In the genomic region with DNA sequence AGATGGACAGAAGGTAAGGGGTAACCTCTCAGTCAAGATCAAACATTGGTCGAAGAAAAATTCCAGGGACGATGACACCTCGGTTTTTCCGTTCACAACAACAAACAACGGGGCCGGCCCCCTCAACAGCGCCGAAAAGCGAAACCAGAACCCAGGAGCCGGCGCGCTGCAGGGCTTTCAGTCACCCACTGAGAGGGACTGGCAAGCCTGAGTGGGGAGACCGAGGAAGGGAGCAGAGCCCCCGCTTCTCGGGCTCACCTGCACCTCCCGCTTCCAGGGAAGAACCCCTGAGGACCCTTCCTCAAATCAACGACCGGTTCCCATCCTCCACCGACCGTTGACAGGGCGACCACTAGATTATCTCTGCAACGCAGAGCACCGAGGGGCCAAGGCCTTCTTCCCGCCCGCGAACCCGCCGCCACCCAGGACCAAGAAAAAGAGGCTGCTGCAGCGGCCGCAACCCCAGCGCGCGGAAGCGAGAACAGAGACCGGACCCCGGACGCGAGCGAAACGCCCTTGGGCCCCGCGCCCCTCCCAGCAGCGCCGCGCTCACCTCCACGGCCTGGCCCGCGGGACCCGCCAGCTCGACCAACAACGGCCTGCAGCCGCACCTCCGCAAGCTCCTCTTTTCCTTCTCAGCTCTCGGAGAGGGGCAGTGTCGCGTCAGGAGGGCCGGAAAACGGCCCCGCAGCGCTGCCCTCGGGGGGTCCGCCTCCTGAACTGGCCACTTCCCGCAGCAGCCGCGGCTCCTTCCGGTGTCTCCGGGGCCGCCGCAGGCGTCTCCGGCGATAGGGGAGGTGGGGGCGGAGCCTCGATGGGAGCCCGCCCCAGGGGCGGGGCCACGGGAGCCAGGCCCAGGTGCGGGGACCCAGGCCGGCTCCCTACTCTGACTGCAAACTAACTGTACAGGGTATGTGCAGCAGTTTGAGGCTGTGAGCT, we compare ENCODE assay signal across 8 cellular contexts. TPM values are rescaled to one million over a fixed set of nuclear protein-coding genes. Genes with fewer than 3 reads are reported as not detected.
DNase-seq lines count a peak whose midpoint lies in the region; ATAC-seq and TF ChIP-seq lines count a peak whose summit lies in the region.

A gene (minus strand): TSS at position 763 of the 939 bp plus-strand sequence. CDS start 18,155 bp downstream, outside the sequence.

- H3K27me3 ChIP-seq in HUES64 (ENCODE audit: insufficient read depth, low read length) (no peaks in the 10 kb centered on the region), PC-3 (ENCODE audit: low read length) (no peaks in the 10 kb centered on the region), esophagus (ENCODE audit: control insufficient read depth in 1 of 2, insufficient read depth in 2 of 2, low read length in 2 of 2) (no peaks in the 10 kb centered on the region), muscle layer of colon (ENCODE audit: control insufficient read depth in 1 of 2, insufficient read depth in 2 of 2, low read length in 2 of 2) (no peaks in the 10 kb centered on the region)

- peak within 1 kb of the TSS; percentile 84 for H3K4me2 ChIP-seq in PC-3 (ENCODE audit: low read length)

- POLR2A ChIA-PET in PC-3 (lab: Charles Lee; ENCODE audit: unreplicated experiment): interaction anchor here (0.6 kb wide), 2 partner anchors 8 to 340 kb away, joined by 3 to 6 read pairs; no protein-coding TSS in a partner anchor

- H3K36me3 ChIP-seq in HUES64 (ENCODE audit: insufficient read depth, low read length) (no peaks in the 10 kb centered on the region), PC-3 (ENCODE audit: low read depth, low read length) (no peaks in the 10 kb centered on the region), esophagus (ENCODE audit: control insufficient read depth in 2 of 2, insufficient read depth in 2 of 2, low read length in 1 of 2) (no peaks in the 10 kb centered on the region), muscle layer of colon (ENCODE audit: insufficient read depth, low read length) (no peaks in the 10 kb centered on the region)

- H3K4me1 ChIP-seq in HUES64 (ENCODE audit: insufficient read depth, low read length) (0 out of 2 replicates have a peak, but pooled peaks cover 8% of the 10 kb centered on the region), PC-3 (ENCODE audit: insufficient read depth, low read length) (peaks cover 26% of the 10 kb centered on the region), esophagus (ENCODE audit: control insufficient read depth in 2 of 2, insufficient read depth in 2 of 2, low read length in 1 of 2) (no peaks in the 10 kb centered on the region), muscle layer of colon (ENCODE audit: insufficient read depth, low read length) (peaks cover 13% of the 10 kb centered on the region)

- CTCF ChIA-PET in PC-3 (lab: Charles Lee): no interaction called here

- no peak for TF ChIP-seq CTCF in PC-3 (conservative IDR thresholded peaks at IDR 0.05; ENCODE audit: low read depth, low read length)

- ATAC-seq in GM21447 (IDR thresholded peaks at IDR 0.05; ENCODE audit: unreplicated experiment) (peak; percentile 94), PC-3 (peak; percentile 84)

- H3F3A ChIP-seq in PC-3 (ENCODE audit: low read length, unreplicated experiment): peaks cover 12% of the 10 kb centered on the region

- H3K9ac ChIP-seq in HUES64 (ENCODE audit: low read depth, low read length): peak within 1 kb of the TSS; percentile 87
- peak within 1 kb of the TSS; percentile 89 for H3K9ac ChIP-seq in PC-3 (ENCODE audit: low read length)
- H3K9ac ChIP-seq in muscle layer of colon (ENCODE audit: low read length): peak within 1 kb of the TSS; percentile 25

- H3K9me2 ChIP-seq in PC-3 (replicated peaks; ENCODE audit: low read length): no peaks in the 10 kb centered on the region

- H2AFZ ChIP-seq in PC-3 (ENCODE audit: low read length): peak within 1 kb of the TSS; percentile 93

- no TSS peak for BruUV-seq in PC-3 (replicated peaks; lab: Mats Ljungman, UMichigan)

- H4K20me1 ChIP-seq in PC-3 (ENCODE audit: low read length): peaks cover 14% of the 10 kb centered on the region

- peaks cover 53% of the 10 kb centered on the region for H3K79me2 ChIP-seq in PC-3 (ENCODE audit: low read length)

- peak within 1 kb of the TSS; percentile 88 for H3K27ac ChIP-seq in HUES64 (ENCODE audit: low read depth, low read length)
- peak within 1 kb of the TSS; percentile 68 for H3K27ac ChIP-seq in PC-3 (ENCODE audit: low read length)
- H3K27ac ChIP-seq in esophagus (ENCODE audit: low read depth in 2 of 2, low read length in 1 of 2): peak within 1 kb of the TSS; percentile 81 to 84
- H3K27ac ChIP-seq in muscle layer of colon (ENCODE audit: low read depth, low read length): peak within 1 kb of the TSS; percentile 71

- H3K9me3 ChIP-seq in HUES64 (ENCODE audit: insufficient read depth, low read depth, low read length) (no peaks in the 10 kb centered on the region), PC-3 (ENCODE audit: low read length) (no peaks in the 10 kb centered on the region), esophagus (ENCODE audit: control insufficient read depth in 2 of 2, insufficient read depth in 1 of 2, low read depth in 1 of 2, low read length in 1 of 2) (no peaks in the 10 kb centered on the region), muscle layer of colon (ENCODE audit: low read length) (no peaks in the 10 kb centered on the region)

- H3K4me3 ChIP-seq in HUES64 (ENCODE audit: low read length) (peak within 1 kb of the TSS; percentile 100), PC-3 (ENCODE audit: low read length) (peak within 1 kb of the TSS; percentile 81), esophagus (ENCODE audit: low read depth in 1 of 2, low read length in 2 of 2) (peak within 1 kb of the TSS; percentile 77 to 98), muscle layer of colon (ENCODE audit: low read depth in 1 of 2, low read length in 2 of 2) (peak within 1 kb of the TSS; percentile 80 to 87)

- intact Hi-C loops in PC-3 (cut with micrococcal nuclease): loop anchor here (5.0 to 10.0 kb wide), 2 partner anchors 65 to 143 kb away; no protein-coding TSS in a partner anchor

- under 1% methylated on average over 77 of the region's 79 CpGs for WGBS in HUES64
- WGBS in esophagus, 2 donors: 0 to 1% methylated on average over 79 of the region's 79 CpGs

- DNase-seq in DMS 273 treated with DMSO at 0.1 percent for 48 hours (lab: John Stamatoyannopoulos, UW): peak; percentile 53
- peak; percentile 93 for DNase-seq in PC-3
- peak; percentile 96 for DNase-seq in activated T-cell treated with anti-CD3 and anti-CD28 coated beads, Interleukin-2, amount 50 U/mL, for 1 hour
- peak; percentile 70 to 84 for DNase-seq in stimulated activated CD8-positive, alpha-beta memory T cell treated with anti-CD3 and anti-CD28 coated beads, Interleukin-7, amount 100 ng/mL, for 4 hours (ENCODE audit: low read depth in 2 of 2)

RNA-seq across cellular contexts. Expression of the gene that starts here (rescaled TPM):
- polyA plus RNA-seq in HUES64 (2013, experiment 1 of 2): 44.7 TPM
- polyA plus RNA-seq in HUES64 (2013, experiment 2 of 2): 47.5 TPM
- 42.6 and 45.2 TPM in 2 replicates for total RNA-seq in PC-3 (2014; rRNA removed)
- polyA plus RNA-seq in esophagus: 10 to 100 TPM; 14.3 to 15.7 TPM

Comparison
In these comparisons a context has a peak if more than half of its experiments do, and no peak if none do; other contexts are left out.
1. Peak in every context shown above with its lines: DNase-seq, ATAC-seq, H3K4me3 ChIP-seq and H3K27ac ChIP-seq.
2. H3K9ac ChIP-seq: peak in every context shown above with its lines; median percentile 89 in PC-3; 87 in HUES64; 25 in muscle layer of colon.